Comparison of ENCODE assay signal across 1 cellular context in the genomic region with DNA sequence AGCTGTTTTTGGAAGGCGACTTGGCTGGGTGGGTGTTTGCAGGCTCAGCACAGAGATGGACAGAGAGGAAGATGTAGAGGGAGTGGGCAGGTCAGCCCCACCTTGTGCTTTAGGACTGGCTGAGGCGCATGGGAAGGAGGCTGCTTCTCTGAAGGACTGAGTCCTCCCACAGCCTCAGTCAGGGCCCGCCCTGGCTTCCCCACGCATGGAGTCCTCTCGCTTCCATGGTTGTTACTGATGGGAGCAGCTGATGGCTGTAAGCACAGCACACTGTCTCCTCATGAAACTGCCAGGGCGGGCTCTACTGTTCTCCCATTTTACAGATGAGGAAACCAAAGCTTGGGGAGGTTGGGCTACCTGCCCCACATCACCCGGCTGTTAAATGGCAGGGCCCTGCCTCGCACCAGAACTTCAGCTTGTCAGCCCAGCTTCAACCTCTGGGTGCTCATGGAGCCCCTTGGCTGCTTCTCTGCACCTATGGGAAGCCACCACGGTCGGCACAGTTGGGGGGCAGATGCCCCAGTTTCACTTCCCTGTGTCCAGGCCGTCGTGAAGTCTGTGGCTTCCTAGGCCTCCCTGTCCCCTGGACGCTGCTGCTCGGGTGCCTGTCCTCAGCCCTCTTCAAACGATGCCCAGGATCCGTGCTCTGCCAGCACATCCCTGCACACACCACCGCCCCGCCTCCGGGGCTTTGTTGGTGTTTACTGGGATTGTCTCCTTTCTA.
TF ChIP-seq lines count a peak whose summit lies in the region.

No MANE protein-coding gene starts in this region.

TF ChIP-seq in K562, 482 proteins besides CTCF, POLR2A, EP300 and RAD21:
- peak; percentile 33; the same call in 1 of the 2 replicates for TF ChIP-seq RBFOX2 (IDR thresholded peaks at IDR 0.05; ENCODE audit: low read depth, low read length)
- TF ChIP-seq YY1 (IDR thresholded peaks at IDR 0.05; ENCODE audit: borderline replicate concordance in 1 of 3, control insufficient read depth in 1 of 3, extremely low read depth in 1 of 3, insufficient read depth in 3 of 3, insufficient read length in 1 of 3, insufficient replicate concordance in 2 of 3, low read depth in 1 of 3, low read length in 2 of 3): no peak
- TF ChIP-seq, protein P1, sequence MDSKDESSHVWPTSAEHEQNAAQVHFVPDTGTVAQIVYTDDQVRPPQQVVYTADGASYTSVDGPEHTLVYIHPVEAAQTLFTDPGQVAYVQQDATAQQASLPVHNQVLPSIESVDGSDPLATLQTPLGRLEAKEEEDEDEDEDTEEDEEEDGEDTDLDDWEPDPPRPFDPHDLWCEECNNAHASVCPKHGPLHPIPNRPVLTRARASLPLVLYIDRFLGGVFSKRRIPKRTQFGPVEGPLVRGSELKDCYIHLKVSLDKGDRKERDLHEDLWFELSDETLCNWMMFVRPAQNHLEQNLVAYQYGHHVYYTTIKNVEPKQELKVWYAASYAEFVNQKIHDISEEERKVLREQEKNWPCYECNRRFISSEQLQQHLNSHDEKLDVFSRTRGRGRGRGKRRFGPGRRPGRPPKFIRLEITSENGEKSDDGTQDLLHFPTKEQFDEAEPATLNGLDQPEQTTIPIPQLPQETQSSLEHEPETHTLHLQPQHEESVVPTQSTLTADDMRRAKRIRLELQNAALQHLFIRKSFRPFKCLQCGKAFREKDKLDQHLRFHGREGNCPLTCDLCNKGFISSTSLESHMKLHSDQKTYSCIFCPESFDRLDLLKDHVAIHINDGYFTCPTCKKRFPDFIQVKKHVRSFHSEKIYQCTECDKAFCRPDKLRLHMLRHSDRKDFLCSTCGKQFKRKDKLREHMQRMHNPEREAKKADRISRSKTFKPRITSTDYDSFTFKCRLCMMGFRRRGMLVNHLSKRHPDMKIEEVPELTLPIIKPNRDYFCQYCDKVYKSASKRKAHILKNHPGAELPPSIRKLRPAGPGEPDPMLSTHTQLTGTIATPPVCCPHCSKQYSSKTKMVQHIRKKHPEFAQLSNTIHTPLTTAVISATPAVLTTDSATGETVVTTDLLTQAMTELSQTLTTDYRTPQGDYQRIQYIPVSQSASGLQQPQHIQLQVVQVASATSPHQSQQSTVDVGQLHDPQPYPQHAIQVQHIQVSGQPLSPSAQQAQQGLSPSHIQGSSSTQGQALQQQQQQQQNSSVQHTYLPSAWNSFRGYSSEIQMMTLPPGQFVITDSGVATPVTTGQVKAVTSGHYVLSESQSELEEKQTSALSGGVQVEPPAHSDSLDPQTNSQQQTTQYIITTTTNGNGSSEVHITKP (IDR thresholded peaks at IDR 0.05; ENCODE audit: partially characterized antibody): peak; percentile 18
TF ChIP-seq in K562: peak in this region for 2.
